Comparison of ENCODE assay signal across 8 cellular contexts in genomic region chr12:107760817-107761501, GRCh38. TPM values are rescaled to one million over a fixed set of nuclear protein-coding genes. Genes with fewer than 3 reads are reported as not detected.
DNase-seq lines count a peak whose midpoint lies in the region; ATAC-seq, FAIRE-seq and TF ChIP-seq lines count a peak whose summit lies in the region.

Gene PRDM4 (minus strand): TSS chr12:107761137. CDS start chr12:107760515, 622 bp downstream.

- CTCF ChIA-PET in HepG2 (lab: Yijun Ruan, JAX; ENCODE audit: low intra/inter-chr PET ratio, low total read pairs): interaction anchor here (1.5 kb wide), 1 partner anchor 124 kb away, joined by 13 read pairs; no protein-coding TSS in a partner anchor

- DNase-seq in CD14-positive monocyte (ENCODE audit: low spot score): peak; percentile 88
- DNase-seq in NCI-H748 (lab: John Stamatoyannopoulos, UW; ENCODE audit: unreplicated experiment): peak; percentile 97
- peak; percentile 74 to 83 for DNase-seq in activated CD4-positive, alpha-beta T cell treated with anti-CD3 and anti-CD28 coated beads, Interleukin-2, amount 50 U/mL, for 24 hours (ENCODE audit: low read depth in 1 of 2, low spot score in 1 of 2)
- DNase-seq in HepG2 (ENCODE audit: low spot score): peak; percentile 84
- peak; percentile 89 for DNase-seq in stimulated activated CD4-positive, alpha-beta T cell treated with anti-CD3 and anti-CD28 coated beads, Interleukin-4, amount 100 ng/mL, for 1 hour

- peaks cover 32% of the 10 kb centered on the region for H3K4me1 ChIP-seq in HepG2 (ENCODE audit: insufficient read depth, low read length)

- ATAC-seq in GM19372 (IDR thresholded peaks at IDR 0.05; ENCODE audit: low read depth, unreplicated experiment) (peak; percentile 93), HG03558 (IDR thresholded peaks at IDR 0.05; ENCODE audit: extremely low read depth, unreplicated experiment) (peak; percentile 96), HepG2 (peak; percentile 98)

- H3K4me3 ChIP-seq in HepG2 (replicated peaks in 1 of 3; ENCODE audit: insufficient read depth in 1 of 3, low read depth in 2 of 3, low read length in 3 of 3): peak within 1 kb of the TSS; percentile 80 to 90 (median 85)

- peak within 1 kb of the TSS; percentile 99 for H2AFZ ChIP-seq in HepG2 (ENCODE audit: low read length)

- H3K27me3 ChIP-seq in HepG2 (ENCODE audit: control insufficient read depth in 1 of 2, insufficient read depth in 2 of 2, low read length in 2 of 2): peaks cover 0 to 1% of the 10 kb centered on the region in 2 experiments; a peak in 1 of 5 replicates

- H3K9me3 Mint-ChIP-seq in CD14-positive monocyte: peaks cover 0 to 7% (median 2%) of the 10 kb centered on the region in 7 donors
- H3K9me3 Mint-ChIP-seq in dendritic cell treated with granulocyte-macrophage colony-stimulating factor and Interleukin-4, amounts not matched to agents 40 ng/mL and 50 ng/mL, for 4 days: no peaks in the 10 kb centered on the region

- peaks cover 13% of the 10 kb centered on the region; the same call in 1 of the 2 replicates for H4K20me1 ChIP-seq in HepG2 (ENCODE audit: insufficient read depth, low read length)

- BruUV-seq in HepG2 (replicated peaks; lab: Mats Ljungman, UMichigan): no TSS peak

- peak within 1 kb of the TSS; percentile 88 for H3K9ac ChIP-seq in HepG2 (ENCODE audit: insufficient read depth, low read depth, low read length)

- H3K9me3 ChIP-seq in HepG2 (ENCODE audit: low read length): no peaks in the 10 kb centered on the region

- peaks cover 31% of the 10 kb centered on the region for H3K79me2 ChIP-seq in HepG2 (ENCODE audit: insufficient read depth, low read length)

- no peak for TF ChIP-seq EP300 in HepG2 (IDR thresholded peaks at IDR 0.05; ENCODE audit: low read depth in 2 of 2, low read length in 2 of 2)
- no peak for TF ChIP-seq EP300 in HepG2 (CRISPR knock-in tag; IDR thresholded peaks at IDR 0.05; ENCODE audit: borderline replicate concordance)

- WGBS in HepG2 (ENCODE audit: low lambda C conversion rate): 4% methylated on average over 10 of the region's 83 CpGs

- peak within 1 kb of the TSS; percentile 73 to 91 (median 86) for H3K27ac Mint-ChIP-seq in CD14-positive monocyte
- H3K27ac Mint-ChIP-seq in dendritic cell treated with granulocyte-macrophage colony-stimulating factor and Interleukin-4, amounts not matched to agents 40 ng/mL and 50 ng/mL, for 4 days: peak within 1 kb of the TSS; percentile 82

- peak within 1 kb of the TSS; percentile 92 for H3K4me2 ChIP-seq in HepG2 (ENCODE audit: low read depth, low read length)

- in situ Hi-C loops in HepG2 (cut with HindIII; ENCODE audit: extremely low pct_ligation_motif_present, low pct_unique_long_range_greater_than_20kb): loop anchor here (5.0 kb wide), 1 partner anchor 121 kb away; no protein-coding TSS in a partner anchor

- peaks cover 28% of the 10 kb centered on the region for H3K4me1 Mint-ChIP-seq in CD14-positive monocyte
- peaks cover 26% of the 10 kb centered on the region for H3K4me1 Mint-ChIP-seq in dendritic cell treated with granulocyte-macrophage colony-stimulating factor and Interleukin-4, amounts not matched to agents 40 ng/mL and 50 ng/mL, for 4 days (ENCODE audit: low read depth)

- peak within 1 kb of the TSS; percentile 64 for H3K27ac ChIP-seq in HepG2 (ENCODE audit: extremely low read length, insufficient read depth, low read length)

- peak; percentile 79 to 93 for TF ChIP-seq POLR2A in HepG2 (IDR thresholded peaks at IDR 0.05; ENCODE audit: insufficient read depth in 1 of 2, low read depth in 2 of 2, low read length in 2 of 2)

- TF ChIP-seq CTCF in CD14-positive monocyte (IDR thresholded peaks at IDR 0.05): peak; percentile 41
- peak; percentile 79 for TF ChIP-seq CTCF in HepG2 (CRISPR knock-in tag; IDR thresholded peaks at IDR 0.05)

- intact Hi-C loops in CD14-positive monocyte (cut with micrococcal nuclease): loop anchor here (5.0 to 10.0 kb wide), 3 partner anchors 74 to 124 kb away; partner anchors contain the start of gene PWP1 (in 2 of the 2)
- intact Hi-C loops in dendritic cell treated with granulocyte-macrophage colony-stimulating factor and Interleukin-4, amounts not matched to agents 40 ng/mL and 50 ng/mL, for 4 days (cut with micrococcal nuclease): loop anchor here (1.0 to 2.0 kb wide), 2 partner anchors 18 to 124 kb away; no protein-coding TSS in a partner anchor
- intact Hi-C loops in HepG2 (cut with micrococcal nuclease; ENCODE audit: unreplicated experiment): loop anchor here (1.0 to 5.0 kb wide), 2 partner anchors 74 to 124 kb away; partner anchors contain the start of gene PWP1

- TF ChIP-seq RAD21 in HepG2 (CRISPR knock-in tag; IDR thresholded peaks at IDR 0.05): peak; percentile 98

- H3K36me3 ChIP-seq in HepG2 (replicated peaks in 1 of 2; ENCODE audit: control insufficient read depth in 1 of 2, insufficient read depth in 2 of 2, low read length in 2 of 2): peaks cover 5 to 27% of the 10 kb centered on the region in 2 experiments; a peak in 4 of 5 replicates

- POLR2A ChIA-PET in HepG2 (lab: Yijun Ruan, JAX): no interaction called here

- peak within 1 kb of the TSS; percentile 85 to 92 for H3K4me3 Mint-ChIP-seq in CD14-positive monocyte
- H3K4me3 Mint-ChIP-seq in dendritic cell treated with granulocyte-macrophage colony-stimulating factor and Interleukin-4, amounts not matched to agents 40 ng/mL and 50 ng/mL, for 4 days: peak within 1 kb of the TSS; percentile 88

- peaks cover 14 to 18% of the 10 kb centered on the region in 2 donors for H3K36me3 Mint-ChIP-seq in CD14-positive monocyte
- H3K36me3 Mint-ChIP-seq in dendritic cell treated with granulocyte-macrophage colony-stimulating factor and Interleukin-4, amounts not matched to agents 40 ng/mL and 50 ng/mL, for 4 days (ENCODE audit: low read depth): peaks cover 22% of the 10 kb centered on the region

- FAIRE-seq in HepG2 (lab: Jason Lieb, UNC): peak; percentile 12

- H3K27me3 Mint-ChIP-seq in CD14-positive monocyte (ENCODE audit: low read depth in 3 of 3): peaks cover 0 to 9% (median 4%) of the 10 kb centered on the region in 3 donors
- peaks cover 8% of the 10 kb centered on the region for H3K27me3 Mint-ChIP-seq in dendritic cell treated with granulocyte-macrophage colony-stimulating factor and Interleukin-4, amounts not matched to agents 40 ng/mL and 50 ng/mL, for 4 days

TF ChIP-seq in HepG2, 621 proteins besides CTCF, POLR2A, EP300 and RAD21 (continues in another document):
- TF ChIP-seq MXD3 (CRISPR knock-in tag; IDR thresholded peaks at IDR 0.05) (peak; percentile 65; the same call in 1 of the 2 replicates), AGO1 (IDR thresholded peaks at IDR 0.05; ENCODE audit: low read depth, low read length, poor library complexity, severe bottlenecking) (no peak), CBFB (CRISPR knock-in tag; IDR thresholded peaks at IDR 0.05) (0 out of 2 replicates have a peak, but pooled peaks have one; percentile 39), SRSF1 (optimal IDR thresholded peaks at IDR 0.05; ENCODE audit: low read depth, low read length) (no peak), SMARCE1 (IDR thresholded peaks at IDR 0.05; ENCODE audit: borderline replicate concordance) (no peak), MLLT10 (CRISPR knock-in tag; IDR thresholded peaks at IDR 0.05) (no peak), MXD1 (CRISPR knock-in tag; IDR thresholded peaks at IDR 0.05) (0 out of 2 replicates have a peak, but pooled peaks have one; percentile 26), ZNF136 (CRISPR knock-in tag; IDR thresholded peaks at IDR 0.05; ENCODE audit: low read depth) (no peak), ZNF232 (CRISPR knock-in tag; IDR thresholded peaks at IDR 0.05; ENCODE audit: borderline replicate concordance) (no peak), ZNF451 (CRISPR knock-in tag; IDR thresholded peaks at IDR 0.05) (peak; percentile 42; the same call in 1 of the 2 replicates), ATRX (CRISPR knock-in tag; IDR thresholded peaks at IDR 0.05; ENCODE audit: borderline replicate concordance) (no peak)

RNA-seq across cellular contexts. Expression of gene PRDM4, which starts in this region (rescaled TPM):
- polyA plus RNA-seq in CD14-positive monocyte (1 to 10 TPM; 6.5 to 7.0 TPM), HepG2 (2011; rRNA removed) (9.7 and 9.9 TPM in 2 replicates)
- 15.3 and 16.1 TPM in 2 replicates for total RNA-seq in HepG2 (2016; rRNA removed; fragmentation: Illumina TruSeq; extraction: Trizol)
- total RNA-seq in HepG2 (2016; cell fraction: cytosol; rRNA removed; fragmentation: Illumina TruSeq; extraction: Trizol; ENCODE audit: low read depth): 3.5 and 3.6 TPM in 2 replicates
- 14.5 and 15.3 TPM in 2 replicates for total RNA-seq in HepG2 (2016; cell fraction: insoluble cytoplasmic fraction; rRNA removed; fragmentation: Illumina TruSeq; extraction: Trizol)
- total RNA-seq in HepG2 (2016; cell fraction: membrane; rRNA removed; fragmentation: Illumina TruSeq; extraction: Trizol): 12.2 and 12.9 TPM in 2 replicates
- total RNA-seq in HepG2 (2016; cell fraction: nucleus; rRNA removed; fragmentation: Illumina TruSeq; extraction: Trizol): 16.8 and 17.6 TPM in 2 replicates
- polyA plus RNA-seq in HepG2 (2011; cell fraction: cytosol; rRNA removed): 6.8 and 8.7 TPM in 2 replicates
- polyA plus RNA-seq in HepG2 (2011; cell fraction: nucleus; rRNA removed): 12.7 and 13.9 TPM in 2 replicates
- polyA plus RNA-seq in HepG2 (2012): 8.5 and 10.2 TPM in 2 replicates
- 2.8 and 3.0 TPM in 2 replicates for polyA plus RNA-seq in HepG2 (2016; cell fraction: cytosol; fragmentation: Illumina TruSeq; extraction: Trizol; ENCODE audit: low read depth)
- 15.3 and 17.1 TPM in 2 replicates for polyA plus RNA-seq in HepG2 (2016; cell fraction: insoluble cytoplasmic fraction; fragmentation: Illumina TruSeq; extraction: Trizol; ENCODE audit: low read depth)
- polyA plus RNA-seq in HepG2 (2016; cell fraction: membrane; fragmentation: Illumina TruSeq; extraction: Trizol; ENCODE audit: low read depth): 9.1 and 10.5 TPM in 2 replicates
- 15.6 and 16.7 TPM in 2 replicates for polyA plus RNA-seq in HepG2 (2016; cell fraction: nucleus; fragmentation: Illumina TruSeq; extraction: Trizol; ENCODE audit: insufficient read depth, low read depth)
- polyA minus RNA-seq in HepG2 (2011; rRNA and poly(A)+ RNA removed; ENCODE audit: low replicate concordance): 16.3 and 28.1 TPM in 2 replicates
- polyA minus RNA-seq in HepG2 (2011; cell fraction: cytosol; rRNA and poly(A)+ RNA removed): 4.9 and 8.7 TPM in 2 replicates
- polyA minus RNA-seq in HepG2 (2011; cell fraction: nucleus; rRNA and poly(A)+ RNA removed): 21.2 and 24.7 TPM in 2 replicates

Comparison
In these comparisons a context has a peak if more than half of its experiments do, and no peak if none do; other contexts are left out.
1. Peak in every context shown above with its lines: DNase-seq, ATAC-seq, H3K4me3 ChIP-seq and H3K27ac ChIP-seq.